ENCODE assay signal across 1 cellular context in genomic region chr7:116967254-116967922, GRCh38.
TF ChIP-seq lines count a peak whose summit lies in the region.

No MANE protein-coding gene starts in this region.

TF ChIP-seq in SK-N-SH treated with all-trans-retinoic acid at 6 μM for 48 hours, 23 proteins besides CTCF, POLR2A, EP300 and RAD21 (continued from another document):
- TF ChIP-seq, protein P1, sequence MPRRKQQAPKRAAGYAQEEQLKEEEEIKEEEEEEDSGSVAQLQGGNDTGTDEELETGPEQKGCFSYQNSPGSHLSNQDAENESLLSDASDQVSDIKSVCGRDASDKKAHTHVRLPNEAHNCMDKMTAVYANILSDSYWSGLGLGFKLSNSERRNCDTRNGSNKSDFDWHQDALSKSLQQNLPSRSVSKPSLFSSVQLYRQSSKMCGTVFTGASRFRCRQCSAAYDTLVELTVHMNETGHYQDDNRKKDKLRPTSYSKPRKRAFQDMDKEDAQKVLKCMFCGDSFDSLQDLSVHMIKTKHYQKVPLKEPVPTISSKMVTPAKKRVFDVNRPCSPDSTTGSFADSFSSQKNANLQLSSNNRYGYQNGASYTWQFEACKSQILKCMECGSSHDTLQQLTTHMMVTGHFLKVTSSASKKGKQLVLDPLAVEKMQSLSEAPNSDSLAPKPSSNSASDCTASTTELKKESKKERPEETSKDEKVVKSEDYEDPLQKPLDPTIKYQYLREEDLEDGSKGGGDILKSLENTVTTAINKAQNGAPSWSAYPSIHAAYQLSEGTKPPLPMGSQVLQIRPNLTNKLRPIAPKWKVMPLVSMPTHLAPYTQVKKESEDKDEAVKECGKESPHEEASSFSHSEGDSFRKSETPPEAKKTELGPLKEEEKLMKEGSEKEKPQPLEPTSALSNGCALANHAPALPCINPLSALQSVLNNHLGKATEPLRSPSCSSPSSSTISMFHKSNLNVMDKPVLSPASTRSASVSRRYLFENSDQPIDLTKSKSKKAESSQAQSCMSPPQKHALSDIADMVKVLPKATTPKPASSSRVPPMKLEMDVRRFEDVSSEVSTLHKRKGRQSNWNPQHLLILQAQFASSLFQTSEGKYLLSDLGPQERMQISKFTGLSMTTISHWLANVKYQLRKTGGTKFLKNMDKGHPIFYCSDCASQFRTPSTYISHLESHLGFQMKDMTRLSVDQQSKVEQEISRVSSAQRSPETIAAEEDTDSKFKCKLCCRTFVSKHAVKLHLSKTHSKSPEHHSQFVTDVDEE (CRISPR knock-in tag; IDR thresholded peaks at IDR 0.05) = no peak
- TF ChIP-seq TOX (CRISPR knock-in tag; IDR thresholded peaks at IDR 0.05; ENCODE audit: borderline replicate concordance) (no peak), RARB (CRISPR knock-in tag; IDR thresholded peaks at IDR 0.05) (no peak), SNAI2 (CRISPR knock-in tag; IDR thresholded peaks at IDR 0.05) (no peak), OSR1 (CRISPR knock-in tag; IDR thresholded peaks at IDR 0.05) (no peak), ESRRG (CRISPR knock-in tag; IDR thresholded peaks at IDR 0.05) (no peak), CSDC2 (CRISPR knock-in tag; IDR thresholded peaks at IDR 0.05) (no peak), ARNTL (CRISPR knock-in tag; IDR thresholded peaks at IDR 0.05; ENCODE audit: borderline replicate concordance, low read depth) (no peak)
- TF ChIP-seq, protein P2, sequence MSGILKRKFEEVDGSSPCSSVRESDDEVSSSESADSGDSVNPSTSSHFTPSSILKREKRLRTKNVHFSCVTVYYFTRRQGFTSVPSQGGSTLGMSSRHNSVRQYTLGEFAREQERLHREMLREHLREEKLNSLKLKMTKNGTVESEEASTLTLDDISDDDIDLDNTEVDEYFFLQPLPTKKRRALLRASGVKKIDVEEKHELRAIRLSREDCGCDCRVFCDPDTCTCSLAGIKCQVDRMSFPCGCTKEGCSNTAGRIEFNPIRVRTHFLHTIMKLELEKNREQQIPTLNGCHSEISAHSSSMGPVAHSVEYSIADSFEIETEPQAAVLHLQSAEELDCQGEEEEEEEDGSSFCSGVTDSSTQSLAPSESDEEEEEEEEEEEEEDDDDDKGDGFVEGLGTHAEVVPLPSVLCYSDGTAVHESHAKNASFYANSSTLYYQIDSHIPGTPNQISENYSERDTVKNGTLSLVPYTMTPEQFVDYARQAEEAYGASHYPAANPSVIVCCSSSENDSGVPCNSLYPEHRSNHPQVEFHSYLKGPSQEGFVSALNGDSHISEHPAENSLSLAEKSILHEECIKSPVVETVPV (CRISPR knock-in tag; IDR thresholded peaks at IDR 0.05) = no peak
- TF ChIP-seq, protein P3, sequence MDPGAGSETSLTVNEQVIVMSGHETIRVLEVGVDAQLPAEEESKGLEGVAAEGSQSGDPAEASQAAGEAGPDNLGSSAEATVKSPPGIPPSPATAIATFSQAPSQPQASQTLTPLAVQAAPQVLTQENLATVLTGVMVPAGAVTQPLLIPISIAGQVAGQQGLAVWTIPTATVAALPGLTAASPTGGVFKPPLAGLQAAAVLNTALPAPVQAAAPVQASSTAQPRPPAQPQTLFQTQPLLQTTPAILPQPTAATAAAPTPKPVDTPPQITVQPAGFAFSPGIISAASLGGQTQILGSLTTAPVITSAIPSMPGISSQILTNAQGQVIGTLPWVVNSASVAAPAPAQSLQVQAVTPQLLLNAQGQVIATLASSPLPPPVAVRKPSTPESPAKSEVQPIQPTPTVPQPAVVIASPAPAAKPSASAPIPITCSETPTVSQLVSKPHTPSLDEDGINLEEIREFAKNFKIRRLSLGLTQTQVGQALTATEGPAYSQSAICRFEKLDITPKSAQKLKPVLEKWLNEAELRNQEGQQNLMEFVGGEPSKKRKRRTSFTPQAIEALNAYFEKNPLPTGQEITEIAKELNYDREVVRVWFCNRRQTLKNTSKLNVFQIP (CRISPR knock-in tag; IDR thresholded peaks at IDR 0.05; ENCODE audit: borderline replicate concordance, low read depth) = no peak
TF ChIP-seq in SK-N-SH treated with all-trans-retinoic acid at 6 μM for 48 hours: peak in this region for 0.
